ENCODE assay signal across 2 cellular contexts in genomic region chr5:76245571-76245970, GRCh38.
TF ChIP-seq lines count a peak whose summit lies in the region.

No MANE protein-coding gene starts in this region.

TF ChIP-seq in SK-N-SH, 30 proteins besides CTCF, POLR2A, EP300 and RAD21:
- TF ChIP-seq REST (IDR thresholded peaks at IDR 0.05; ENCODE audit: low read depth, low read length) (no peak), GATA2 (CRISPR knock-in tag; IDR thresholded peaks at IDR 0.05) (peak; percentile 62)

TF ChIP-seq in SK-N-SH treated with all-trans-retinoic acid at 6 μM for 48 hours, 23 proteins besides CTCF, POLR2A, EP300 and RAD21:
- TF ChIP-seq POU6F1 (CRISPR knock-in tag; IDR thresholded peaks at IDR 0.05; ENCODE audit: borderline replicate concordance, low read depth) (no peak), RARB (CRISPR knock-in tag; IDR thresholded peaks at IDR 0.05) (no peak), ZFP30 (CRISPR knock-in tag; IDR thresholded peaks at IDR 0.05) (no peak), PPARA (CRISPR knock-in tag; IDR thresholded peaks at IDR 0.05; ENCODE audit: borderline replicate concordance) (no peak), ZNF70 (CRISPR knock-in tag; IDR thresholded peaks at IDR 0.05) (no peak), ZNF565 (CRISPR knock-in tag; conservative IDR thresholded peaks at IDR 0.05; ENCODE audit: low read depth) (no peak)
